Comparison of ENCODE assay signal across 1 cellular context in the genomic region with DNA sequence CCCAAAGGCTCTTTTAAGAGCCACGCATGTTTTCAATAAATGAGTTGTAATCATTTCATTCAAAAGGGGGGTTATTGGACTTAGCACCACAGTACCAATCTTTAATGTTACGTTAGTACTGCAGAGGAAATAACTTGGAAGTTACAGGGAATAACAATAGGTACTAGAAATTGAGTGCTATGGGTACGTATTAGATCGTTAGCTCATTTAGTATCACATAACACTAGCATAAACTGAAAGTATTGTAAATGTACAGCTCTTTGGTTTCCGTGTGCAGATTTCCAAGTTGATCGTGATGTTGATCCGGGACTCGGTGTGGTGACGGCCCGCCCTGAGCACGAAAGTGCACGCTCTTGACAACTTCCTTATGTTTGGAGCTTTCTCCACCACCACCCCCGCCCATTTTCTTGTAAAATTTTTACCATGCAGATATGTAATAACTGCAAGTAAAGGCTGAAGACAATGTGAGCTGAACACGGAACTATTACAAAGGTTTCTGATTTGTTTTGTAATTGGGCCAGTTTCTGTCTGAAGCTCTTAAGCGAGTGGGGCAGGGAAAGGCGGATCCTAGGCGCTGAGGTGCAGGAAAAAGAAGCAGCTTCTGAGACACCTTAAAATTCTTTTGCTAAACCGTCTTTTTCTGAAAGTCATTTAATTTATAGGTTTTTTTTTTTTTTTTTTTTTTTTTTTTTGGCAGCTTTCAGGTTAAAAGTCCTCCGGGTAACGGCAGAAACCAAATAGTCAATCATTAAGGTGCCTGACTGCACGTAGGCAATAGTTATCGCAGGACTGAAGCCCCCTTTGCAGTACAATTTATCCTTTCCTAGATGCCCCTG.
TF ChIP-seq lines count a peak whose summit lies in the region.

No MANE protein-coding gene starts in this region.

TF ChIP-seq in GM12878, 131 proteins besides CTCF, POLR2A, EP300 and RAD21 (continued from another document):
- TF ChIP-seq, protein P1, sequence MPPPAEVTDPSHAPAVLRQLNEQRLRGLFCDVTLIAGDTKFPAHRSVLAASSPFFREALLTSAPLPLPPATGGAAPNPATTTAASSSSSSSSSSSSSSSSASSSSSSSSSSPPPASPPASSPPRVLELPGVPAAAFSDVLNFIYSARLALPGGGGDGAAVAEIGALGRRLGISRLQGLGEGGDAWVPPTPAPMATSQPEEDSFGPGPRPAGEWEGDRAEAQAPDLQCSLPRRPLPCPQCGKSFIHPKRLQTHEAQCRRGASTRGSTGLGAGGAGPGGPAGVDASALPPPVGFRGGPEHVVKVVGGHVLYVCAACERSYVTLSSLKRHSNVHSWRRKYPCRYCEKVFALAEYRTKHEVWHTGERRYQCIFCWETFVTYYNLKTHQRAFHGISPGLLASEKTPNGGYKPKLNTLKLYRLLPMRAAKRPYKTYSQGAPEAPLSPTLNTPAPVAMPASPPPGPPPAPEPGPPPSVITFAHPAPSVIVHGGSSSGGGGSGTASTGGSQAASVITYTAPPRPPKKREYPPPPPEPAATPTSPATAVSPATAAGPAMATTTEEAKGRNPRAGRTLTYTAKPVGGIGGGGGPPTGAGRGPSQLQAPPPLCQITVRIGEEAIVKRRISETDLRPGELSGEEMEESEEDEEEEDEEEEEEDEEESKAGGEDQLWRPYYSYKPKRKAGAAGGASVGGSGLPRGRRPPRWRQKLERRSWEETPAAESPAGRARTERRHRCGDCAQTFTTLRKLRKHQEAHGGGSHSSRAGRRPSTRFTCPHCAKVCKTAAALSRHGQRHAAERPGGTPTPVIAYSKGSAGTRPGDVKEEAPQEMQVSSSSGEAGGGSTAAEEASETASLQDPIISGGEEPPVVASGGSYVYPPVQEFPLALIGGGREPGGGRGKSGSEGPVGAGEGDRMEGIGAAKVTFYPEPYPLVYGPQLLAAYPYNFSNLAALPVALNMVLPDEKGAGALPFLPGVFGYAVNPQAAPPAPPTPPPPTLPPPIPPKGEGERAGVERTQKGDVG (CRISPR knock-in tag; IDR thresholded peaks at IDR 0.05): peak; percentile 89
- TF ChIP-seq SREBF2 (IDR thresholded peaks at IDR 0.05; ENCODE audit: low read length): no peak
- no peak for TF ChIP-seq GATAD2B (conservative IDR thresholded peaks at IDR 0.05; ENCODE audit: low read depth)
- no peak for TF ChIP-seq NR2C1 (IDR thresholded peaks at IDR 0.05)
- no peak for TF ChIP-seq FOXK2 (IDR thresholded peaks at IDR 0.05)
- no peak for TF ChIP-seq YBX1 (IDR thresholded peaks at IDR 0.05)
- TF ChIP-seq BMI1 (IDR thresholded peaks at IDR 0.05; ENCODE audit: borderline replicate concordance): peak; percentile 68; the same call in 1 of the 2 replicates
- TF ChIP-seq, protein P2, sequence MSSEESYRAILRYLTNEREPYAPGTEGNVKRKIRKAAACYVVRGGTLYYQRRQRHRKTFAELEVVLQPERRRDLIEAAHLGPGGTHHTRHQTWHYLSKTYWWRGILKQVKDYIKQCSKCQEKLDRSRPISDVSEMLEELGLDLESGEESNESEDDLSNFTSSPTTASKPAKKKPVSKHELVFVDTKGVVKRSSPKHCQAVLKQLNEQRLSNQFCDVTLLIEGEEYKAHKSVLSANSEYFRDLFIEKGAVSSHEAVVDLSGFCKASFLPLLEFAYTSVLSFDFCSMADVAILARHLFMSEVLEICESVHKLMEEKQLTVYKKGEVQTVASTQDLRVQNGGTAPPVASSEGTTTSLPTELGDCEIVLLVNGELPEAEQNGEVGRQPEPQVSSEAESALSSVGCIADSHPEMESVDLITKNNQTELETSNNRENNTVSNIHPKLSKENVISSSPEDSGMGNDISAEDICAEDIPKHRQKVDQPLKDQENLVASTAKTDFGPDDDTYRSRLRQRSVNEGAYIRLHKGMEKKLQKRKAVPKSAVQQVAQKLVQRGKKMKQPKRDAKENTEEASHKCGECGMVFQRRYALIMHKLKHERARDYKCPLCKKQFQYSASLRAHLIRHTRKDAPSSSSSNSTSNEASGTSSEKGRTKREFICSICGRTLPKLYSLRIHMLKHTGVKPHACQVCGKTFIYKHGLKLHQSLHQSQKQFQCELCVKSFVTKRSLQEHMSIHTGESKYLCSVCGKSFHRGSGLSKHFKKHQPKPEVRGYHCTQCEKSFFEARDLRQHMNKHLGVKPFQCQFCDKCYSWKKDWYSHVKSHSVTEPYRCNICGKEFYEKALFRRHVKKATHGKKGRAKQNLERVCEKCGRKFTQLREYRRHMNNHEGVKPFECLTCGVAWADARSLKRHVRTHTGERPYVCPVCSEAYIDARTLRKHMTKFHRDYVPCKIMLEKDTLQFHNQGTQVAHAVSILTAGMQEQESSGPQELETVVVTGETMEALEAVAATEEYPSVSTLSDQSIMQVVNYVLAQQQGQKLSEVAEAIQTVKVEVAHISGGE (CRISPR knock-in tag; IDR thresholded peaks at IDR 0.05): peak; percentile 56
- no peak for TF ChIP-seq RUNX3 (IDR thresholded peaks at IDR 0.05; ENCODE audit: low read length)
- TF ChIP-seq, protein P3, sequence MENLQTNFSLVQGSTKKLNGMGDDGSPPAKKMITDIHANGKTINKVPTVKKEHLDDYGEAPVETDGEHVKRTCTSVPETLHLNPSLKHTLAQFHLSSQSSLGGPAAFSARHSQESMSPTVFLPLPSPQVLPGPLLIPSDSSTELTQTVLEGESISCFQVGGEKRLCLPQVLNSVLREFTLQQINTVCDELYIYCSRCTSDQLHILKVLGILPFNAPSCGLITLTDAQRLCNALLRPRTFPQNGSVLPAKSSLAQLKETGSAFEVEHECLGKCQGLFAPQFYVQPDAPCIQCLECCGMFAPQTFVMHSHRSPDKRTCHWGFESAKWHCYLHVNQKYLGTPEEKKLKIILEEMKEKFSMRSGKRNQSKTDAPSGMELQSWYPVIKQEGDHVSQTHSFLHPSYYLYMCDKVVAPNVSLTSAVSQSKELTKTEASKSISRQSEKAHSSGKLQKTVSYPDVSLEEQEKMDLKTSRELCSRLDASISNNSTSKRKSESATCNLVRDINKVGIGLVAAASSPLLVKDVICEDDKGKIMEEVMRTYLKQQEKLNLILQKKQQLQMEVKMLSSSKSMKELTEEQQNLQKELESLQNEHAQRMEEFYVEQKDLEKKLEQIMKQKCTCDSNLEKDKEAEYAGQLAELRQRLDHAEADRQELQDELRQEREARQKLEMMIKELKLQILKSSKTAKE (IDR thresholded peaks at IDR 0.05; ENCODE audit: low read depth, poor library complexity, severe bottlenecking): peak; percentile 12
- TF ChIP-seq ZNF384 (IDR thresholded peaks at IDR 0.05; ENCODE audit: borderline replicate concordance, low read depth, low read length): peak; percentile 82
- TF ChIP-seq TCF12 (IDR thresholded peaks at IDR 0.05; ENCODE audit: low read depth, low read length): no peak
- TF ChIP-seq, protein P4, sequence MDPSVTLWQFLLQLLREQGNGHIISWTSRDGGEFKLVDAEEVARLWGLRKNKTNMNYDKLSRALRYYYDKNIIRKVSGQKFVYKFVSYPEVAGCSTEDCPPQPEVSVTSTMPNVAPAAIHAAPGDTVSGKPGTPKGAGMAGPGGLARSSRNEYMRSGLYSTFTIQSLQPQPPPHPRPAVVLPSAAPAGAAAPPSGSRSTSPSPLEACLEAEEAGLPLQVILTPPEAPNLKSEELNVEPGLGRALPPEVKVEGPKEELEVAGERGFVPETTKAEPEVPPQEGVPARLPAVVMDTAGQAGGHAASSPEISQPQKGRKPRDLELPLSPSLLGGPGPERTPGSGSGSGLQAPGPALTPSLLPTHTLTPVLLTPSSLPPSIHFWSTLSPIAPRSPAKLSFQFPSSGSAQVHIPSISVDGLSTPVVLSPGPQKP (IDR thresholded peaks at IDR 0.05; ENCODE audit: low read depth, low read length): no peak
- TF ChIP-seq JUND (IDR thresholded peaks at IDR 0.05; ENCODE audit: low read depth, low read length): no peak
- no peak for TF ChIP-seq SMARCA5 (IDR thresholded peaks at IDR 0.05)
- no peak for TF ChIP-seq CBX3 (IDR thresholded peaks at IDR 0.05; ENCODE audit: borderline replicate concordance, low read depth)
- TF ChIP-seq, protein P5, sequence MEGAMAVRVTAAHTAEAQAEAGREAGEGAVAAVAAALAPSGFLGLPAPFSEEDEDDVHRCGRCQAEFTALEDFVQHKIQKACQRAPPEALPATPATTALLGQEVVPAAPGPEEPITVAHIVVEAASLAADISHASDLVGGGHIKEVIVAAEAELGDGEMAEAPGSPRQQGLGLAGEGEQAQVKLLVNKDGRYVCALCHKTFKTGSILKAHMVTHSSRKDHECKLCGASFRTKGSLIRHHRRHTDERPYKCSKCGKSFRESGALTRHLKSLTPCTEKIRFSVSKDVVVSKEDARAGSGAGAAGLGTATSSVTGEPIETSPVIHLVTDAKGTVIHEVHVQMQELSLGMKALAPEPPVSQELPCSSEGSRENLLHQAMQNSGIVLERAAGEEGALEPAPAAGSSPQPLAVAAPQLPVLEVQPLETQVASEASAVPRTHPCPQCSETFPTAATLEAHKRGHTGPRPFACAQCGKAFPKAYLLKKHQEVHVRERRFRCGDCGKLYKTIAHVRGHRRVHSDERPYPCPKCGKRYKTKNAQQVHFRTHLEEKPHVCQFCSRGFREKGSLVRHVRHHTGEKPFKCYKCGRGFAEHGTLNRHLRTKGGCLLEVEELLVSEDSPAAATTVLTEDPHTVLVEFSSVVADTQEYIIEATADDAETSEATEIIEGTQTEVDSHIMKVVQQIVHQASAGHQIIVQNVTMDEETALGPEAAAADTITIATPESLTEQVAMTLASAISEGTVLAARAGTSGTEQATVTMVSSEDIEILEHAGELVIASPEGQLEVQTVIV (IDR thresholded peaks at IDR 0.05; ENCODE audit: borderline replicate concordance, partially characterized antibody): no peak
